Comparison of ENCODE assay signal across 8 cellular contexts in genomic region chr5:150625164-150625535, GRCh38. TPM values are rescaled to one million over a fixed set of nuclear protein-coding genes. Genes with fewer than 3 reads are reported as not detected.
DNase-seq lines count a peak whose midpoint lies in the region; ATAC-seq and TF ChIP-seq lines count a peak whose summit lies in the region.

No MANE protein-coding gene starts in this region.

- H3K27me3 Mint-ChIP-seq in activated T-cell treated with anti-CD3 and anti-CD28 coated beads, Interleukin-2, amount 50 U/mL, for 4 hours (ENCODE audit: low read depth) = peaks cover 16% of the 10 kb centered on the region
- H3K27me3 Mint-ChIP-seq in activated T-cell treated with anti-CD3 and anti-CD28 coated beads, Interleukin-2, amount 50 U/mL, for 24 hours = peaks cover 29% of the 10 kb centered on the region

- peaks cover 61% of the 10 kb centered on the region for H3K4me1 ChIP-seq in mucosa of stomach (ENCODE audit: control insufficient read depth, insufficient read depth, low read length)
- H3K4me1 ChIP-seq in uterus = no peaks in the 10 kb centered on the region

- H3K9me3 ChIP-seq in mucosa of stomach (ENCODE audit: control insufficient read depth, low read length) (no peaks in the 10 kb centered on the region), uterus (no peaks in the 10 kb centered on the region)

- no peaks in the 10 kb centered on the region for H3K9me3 Mint-ChIP-seq in activated T-cell treated with anti-CD3 and anti-CD28 coated beads, Interleukin-2, amount 50 U/mL, for 4 hours
- no peaks in the 10 kb centered on the region for H3K9me3 Mint-ChIP-seq in activated T-cell treated with anti-CD3 and anti-CD28 coated beads, Interleukin-2, amount 50 U/mL, for 24 hours

- TF ChIP-seq CTCF in epithelial cell of proximal tubule (conservative IDR thresholded peaks at IDR 0.05; ENCODE audit: low read depth, low read length) (no peak), uterus (IDR thresholded peaks at IDR 0.05) (no peak)

- peak in 1 of 2 donors; percentile 6 for ATAC-seq in activated T-cell treated with anti-CD3 and anti-CD28 coated beads, Interleukin-2, amount 50 U/mL, for 4 hours
- ATAC-seq in GM18907 (IDR thresholded peaks at IDR 0.05; ENCODE audit: unreplicated experiment) (no peak), HG03342 (IDR thresholded peaks at IDR 0.05; ENCODE audit: unreplicated experiment) (no peak)

- TF ChIP-seq POLR2A in uterus (IDR thresholded peaks at IDR 0.05) = no peak

- H3K27me3 ChIP-seq in mucosa of stomach (ENCODE audit: control insufficient read depth, insufficient read depth, low read length) = peaks cover 6% of the 10 kb centered on the region
- H3K27me3 ChIP-seq in uterus = no peaks in the 10 kb centered on the region

- H3K9ac ChIP-seq in mucosa of stomach (ENCODE audit: low read length) = peak overlapping the region; percentile 92

- peak overlapping the region; percentile 85 to 90 for H3K27ac ChIP-seq in uterus

- no peak overlapping the region for H3K27ac Mint-ChIP-seq in activated T-cell treated with anti-CD3 and anti-CD28 coated beads, Interleukin-2, amount 50 U/mL, for 24 hours

- peaks cover 20% of the 10 kb centered on the region for H3K4me1 Mint-ChIP-seq in activated T-cell treated with anti-CD3 and anti-CD28 coated beads, Interleukin-2, amount 50 U/mL, for 4 hours (ENCODE audit: low read depth)
- H3K4me1 Mint-ChIP-seq in activated T-cell treated with anti-CD3 and anti-CD28 coated beads, Interleukin-2, amount 50 U/mL, for 24 hours (ENCODE audit: low read depth) = peaks cover 25% of the 10 kb centered on the region

- no peak for DNase-seq in activated T-cell treated with anti-CD3 and anti-CD28 coated beads, Interleukin-2, amount 50 U/mL, for 4 hours
- no peak for DNase-seq in activated T-cell treated with anti-CD3 and anti-CD28 coated beads, Interleukin-2, amount 50 U/mL, for 24 hours
- no peak for DNase-seq in epithelial cell of proximal tubule (ENCODE audit: low read depth)
- peak; percentile 62 to 64 for DNase-seq in uterus
- no peak for DNase-seq in NCI-H1694 (lab: John Stamatoyannopoulos, UW)

- H3K4me3 ChIP-seq in epithelial cell of proximal tubule (ENCODE audit: low read depth, low read length) (peak overlapping the region; percentile 58), mucosa of stomach (ENCODE audit: low read length) (peak overlapping the region; percentile 84), uterus (peak overlapping the region; percentile 58 to 64)

- peak overlapping the region; percentile 16 for H3K4me3 Mint-ChIP-seq in activated T-cell treated with anti-CD3 and anti-CD28 coated beads, Interleukin-2, amount 50 U/mL, for 4 hours
- H3K4me3 Mint-ChIP-seq in activated T-cell treated with anti-CD3 and anti-CD28 coated beads, Interleukin-2, amount 50 U/mL, for 24 hours = no peak overlapping the region

- intact Hi-C loops in uterus (cut with DNase I; ENCODE audit: low total_unique reads) = no loop called here

- H3K36me3 Mint-ChIP-seq in activated T-cell treated with anti-CD3 and anti-CD28 coated beads, Interleukin-2, amount 50 U/mL, for 4 hours (ENCODE audit: insufficient read depth) = no peaks in the 10 kb centered on the region
- H3K36me3 Mint-ChIP-seq in activated T-cell treated with anti-CD3 and anti-CD28 coated beads, Interleukin-2, amount 50 U/mL, for 24 hours (ENCODE audit: low read depth) = no peaks in the 10 kb centered on the region

- H3K36me3 ChIP-seq in mucosa of stomach (ENCODE audit: control insufficient read depth, insufficient read depth, low read length) (no peaks in the 10 kb centered on the region), uterus (no peaks in the 10 kb centered on the region)

RNA-seq across cellular contexts. Expression of gene SYNPO, which starts 15.3 kb away (rescaled TPM):
- total RNA-seq in activated T-cell treated with anti-CD3 and anti-CD28 coated beads, Interleukin-2, amount 50 U/mL, for 4 hours = 1 to 10 TPM in 1 of 3 donors, under 1 TPM in 2; 0.56 to 1.4 (median 0.79) TPM
- 0.43 and 1.4 TPM in 2 replicates for total RNA-seq in epithelial cell of proximal tubule
- total RNA-seq in uterus = 100 to 1,000 TPM in 1 of 4 donors, 10 to 100 TPM in 1, 1 to 10 TPM in 2; 3.6 to 146 (median 10.6) TPM

RNA-seq across cellular contexts. Expression of gene MYOZ3, which starts 35.9 kb away (rescaled TPM):
- total RNA-seq in activated T-cell treated with anti-CD3 and anti-CD28 coated beads, Interleukin-2, amount 50 U/mL, for 4 hours = under 1 TPM in 2 of 3 donors, not detected in 1; 0.21 to 0.86 TPM
- total RNA-seq in epithelial cell of proximal tubule = 2.2 and 3.6 TPM in 2 replicates
- total RNA-seq in uterus = 10 to 100 TPM in 1 of 4 donors, 1 to 10 TPM in 2, not detected in 1; 3.2 to 69.1 (median 3.4) TPM

Comparison
In these comparisons a context has a peak if more than half of its experiments do, and no peak if none do; other contexts are left out.
1. DNase-seq: peak in uterus (2 of 2); none in activated T-cell treated with anti-CD3 and anti-CD28 coated beads, Interleukin-2, amount 50 U/mL, for 4 hours (single experiment), activated T-cell treated with anti-CD3 and anti-CD28 coated beads, Interleukin-2, amount 50 U/mL, for 24 hours (single experiment), epithelial cell of proximal tubule (single experiment) and NCI-H1694 (single experiment).
2. Peak in every context shown above with its lines, with median percentiles within 50 percentile points of each other: H3K4me3 ChIP-seq.